In genomic region chr11:114264381-114264780, GRCh38 we compare ENCODE assay signal across 23 cellular contexts.
"Had no signal": no experiment of that assay in that cellular context is flagged by ENCODE, and none has a peak within 500 bp of the region (broad histone marks: within the 10 kb centered on the region; RNA-seq: fewer than 3 reads in every experiment).

No MANE protein-coding gene starts in this region.

- H3K27ac ChIP-seq: HL-60 had no signal

- DNase-seq: KBM-7, MV-4-11, NCI-H1092, NCI-H1105 treated with DMSO at 0.1 percent for 48 hours, NCI-H1417 treated with DMSO at 0.1 percent for 48 hours, NCI-H146, NCI-H1694 treated with DMSO at 0.1 percent for 48 hours, NCI-H1930, NCI-H2081, NCI-H2171, NCI-H226, NCI-H446, NCI-H510A, NCI-H524 treated with DMSO at 0.1 percent for 48 hours, NCI-H69, NCI-H774, Right ventricle myocardium superior, RPMI8226, SK-N-SH, SW 1271 had no signal

- FAIRE-seq: HTR-8/SVneo, RCC 7860 had no signal

- H3K4me2 ChIP-seq: SK-N-SH had no signal

- H3K9ac ChIP-seq: SK-N-SH had no signal
